9 cellular contexts compared by ENCODE assay signal in the genomic region with DNA sequence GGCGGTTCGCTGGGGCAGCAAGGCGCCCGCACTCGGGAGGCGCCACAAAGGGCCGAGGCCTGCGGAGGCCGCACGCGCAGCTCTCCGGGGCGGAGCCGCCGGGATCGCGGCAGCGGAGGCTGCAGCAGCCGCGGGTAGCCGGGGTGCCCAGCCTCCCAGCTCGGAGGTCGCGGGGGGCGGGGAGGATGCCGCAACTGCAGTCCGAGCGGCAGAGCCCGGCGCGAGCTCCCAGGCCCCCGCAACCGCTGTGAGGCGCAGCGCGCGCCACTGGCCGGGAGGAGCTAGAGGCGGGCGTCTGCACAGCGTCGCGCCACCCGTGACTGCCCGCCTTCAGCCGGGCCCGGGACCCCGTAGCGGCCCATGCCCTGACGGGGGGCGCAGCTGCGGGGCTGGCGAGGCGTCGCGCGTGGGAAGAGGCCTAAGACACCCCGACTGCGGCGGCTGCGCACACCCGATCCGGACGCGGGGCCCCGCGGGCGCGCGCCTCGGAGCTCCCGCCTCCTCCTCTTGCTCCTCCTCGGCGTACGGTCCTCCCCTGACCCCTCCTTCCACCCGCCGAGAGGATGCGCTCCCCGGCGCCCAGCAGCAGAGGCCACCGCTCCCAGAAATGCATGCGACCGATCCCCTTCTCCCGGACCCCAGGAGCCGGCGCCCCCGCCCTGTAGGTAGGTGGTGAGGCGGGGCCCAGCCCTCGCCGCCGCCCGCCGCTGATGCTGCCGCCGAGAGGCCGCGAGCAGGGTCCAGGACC. TPM values are rescaled to one million over a fixed set of nuclear protein-coding genes. Genes with fewer than 3 reads are reported as not detected.
DNase-seq lines count a peak whose midpoint lies in the region; ATAC-seq, FAIRE-seq and TF ChIP-seq lines count a peak whose summit lies in the region.
"Had no signal": no experiment of that assay in that cellular context is flagged by ENCODE, and none has a peak within 500 bp of the region (broad histone marks: within the 10 kb centered on the region; RNA-seq: fewer than 3 reads in every experiment).

A gene with protein sequence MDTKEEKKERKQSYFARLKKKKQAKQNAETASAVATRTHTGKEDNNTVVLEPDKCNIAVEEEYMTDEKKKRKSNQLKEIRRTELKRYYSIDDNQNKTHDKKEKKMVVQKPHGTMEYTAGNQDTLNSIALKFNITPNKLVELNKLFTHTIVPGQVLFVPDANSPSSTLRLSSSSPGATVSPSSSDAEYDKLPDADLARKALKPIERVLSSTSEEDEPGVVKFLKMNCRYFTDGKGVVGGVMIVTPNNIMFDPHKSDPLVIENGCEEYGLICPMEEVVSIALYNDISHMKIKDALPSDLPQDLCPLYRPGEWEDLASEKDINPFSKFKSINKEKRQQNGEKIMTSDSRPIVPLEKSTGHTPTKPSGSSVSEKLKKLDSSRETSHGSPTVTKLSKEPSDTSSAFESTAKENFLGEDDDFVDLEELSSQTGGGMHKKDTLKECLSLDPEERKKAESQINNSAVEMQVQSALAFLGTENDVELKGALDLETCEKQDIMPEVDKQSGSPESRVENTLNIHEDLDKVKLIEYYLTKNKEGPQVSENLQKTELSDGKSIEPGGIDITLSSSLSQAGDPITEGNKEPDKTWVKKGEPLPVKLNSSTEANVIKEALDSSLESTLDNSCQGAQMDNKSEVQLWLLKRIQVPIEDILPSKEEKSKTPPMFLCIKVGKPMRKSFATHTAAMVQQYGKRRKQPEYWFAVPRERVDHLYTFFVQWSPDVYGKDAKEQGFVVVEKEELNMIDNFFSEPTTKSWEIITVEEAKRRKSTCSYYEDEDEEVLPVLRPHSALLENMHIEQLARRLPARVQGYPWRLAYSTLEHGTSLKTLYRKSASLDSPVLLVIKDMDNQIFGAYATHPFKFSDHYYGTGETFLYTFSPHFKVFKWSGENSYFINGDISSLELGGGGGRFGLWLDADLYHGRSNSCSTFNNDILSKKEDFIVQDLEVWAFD (plus strand): TSS at position 558 of the 748 bp plus-strand sequence. CDS start 24,395 bp downstream, outside the sequence.

- H3K79me2 ChIP-seq in HepG2 (ENCODE audit: insufficient read depth, low read length), result peaks cover 26% of the 10 kb centered on the region

- peak within 1 kb of the TSS; percentile 83 for H3K9ac ChIP-seq in HepG2 (ENCODE audit: insufficient read depth, low read depth, low read length)

- TF ChIP-seq POLR2A in GM18526 (IDR thresholded peaks at IDR 0.05; ENCODE audit: extremely low read depth, insufficient read length) (peak; percentile 50), HepG2 (IDR thresholded peaks at IDR 0.05; ENCODE audit: insufficient read depth in 1 of 2, low read depth in 2 of 2, low read length in 2 of 2) (peak; percentile 78 to 81)

- peaks cover 49% of the 10 kb centered on the region for H3K4me1 Mint-ChIP-seq in activated CD4-positive, alpha-beta T cell treated with anti-CD3 and anti-CD28 coated beads, Interleukin-2, amount 10 ng/mL, durations not matched to agents 24 days and 14 days

- H4K20me1 ChIP-seq in HepG2 (ENCODE audit: insufficient read depth, low read length), result no peaks in the 10 kb centered on the region

- H3K27ac ChIP-seq in AG04450 (ENCODE audit: low read depth, low read length) (peak within 1 kb of the TSS; percentile 85), HepG2 (ENCODE audit: extremely low read length, insufficient read depth, low read length) (peak within 1 kb of the TSS; percentile 88)

- peak within 1 kb of the TSS; percentile 93 for H2AFZ ChIP-seq in HepG2 (ENCODE audit: low read length)

- H3K9me3 ChIP-seq in AG04450 (ENCODE audit: control insufficient read depth, insufficient read depth, low read length), result no peaks in the 10 kb centered on the region
- H3K9me3 ChIP-seq in HepG2 (ENCODE audit: low read length), result no peaks in the 10 kb centered on the region

- H3K4me2 ChIP-seq in HepG2 (ENCODE audit: low read depth, low read length), result peak within 1 kb of the TSS; percentile 87

- H3K9me3 Mint-ChIP-seq in activated CD4-positive, alpha-beta T cell treated with anti-CD3 and anti-CD28 coated beads, Interleukin-2, amount 10 ng/mL, durations not matched to agents 24 days and 14 days, result no peaks in the 10 kb centered on the region

- peak within 1 kb of the TSS; percentile 96 for H3K4me3 Mint-ChIP-seq in activated CD4-positive, alpha-beta T cell treated with anti-CD3 and anti-CD28 coated beads, Interleukin-2, amount 10 ng/mL, durations not matched to agents 24 days and 14 days

- no peak for FAIRE-seq in HepG2 (lab: Jason Lieb, UNC)
- FAIRE-seq: TTC549 had no signal

- H3K4me3 ChIP-seq in AG04450 (ENCODE audit: low read depth, low read length) (peak within 1 kb of the TSS; percentile 76), HepG2 (replicated peaks in 1 of 3; ENCODE audit: insufficient read depth in 1 of 3, low read depth in 2 of 3, low read length in 3 of 3) (peak within 1 kb of the TSS; percentile 90 to 97 (median 94))

- H3K36me3 ChIP-seq in HepG2 (replicated peaks in 1 of 2; ENCODE audit: control insufficient read depth in 1 of 2, insufficient read depth in 2 of 2, low read length in 2 of 2), result no peaks in the 10 kb centered on the region

- CTCF ChIA-PET in AG04450 (lab: Charles Lee) (interaction anchor here (0.8 to 14.6 kb wide), 18 partner anchors 9 to 243 kb away, joined by 3 to 196 read pairs (median 6); a partner anchor contains a TSS), HepG2 (lab: Yijun Ruan, JAX; ENCODE audit: low intra/inter-chr PET ratio, low total read pairs) (interaction anchor here (1.4 kb wide), 1 partner anchor 68 kb away, joined by 4 read pairs; no protein-coding TSS in a partner anchor)

- DNase-seq in AG04450 (ENCODE audit: low read depth, low spot score) (no peak), NCI-H345 (lab: John Stamatoyannopoulos, UW) (peak; percentile 86), dedifferentiated amniotic fluid mesenchymal stem cell (ENCODE audit: extremely low spot score) (peak; percentile 47), HepG2 (ENCODE audit: low spot score) (peak; percentile 65)
- DNase-seq in activated CD4-positive, alpha-beta T cell treated with anti-CD3 and anti-CD28 coated beads, Interleukin-2, amount 10 ng/mL, durations not matched to agents 24 days and 14 days, result peak; percentile 95
- DNase-seq in stimulated activated CD4-positive, alpha-beta T cell treated with anti-CD3 and anti-CD28 coated beads, Interleukin-4, amount 100 ng/mL, for 1 hour, result peak; percentile 73

- BruUV-seq in HepG2 (replicated peaks; lab: Mats Ljungman, UMichigan), result no TSS peak

- in situ Hi-C loops in HepG2 (cut with HindIII; ENCODE audit: extremely low pct_ligation_motif_present, low pct_unique_long_range_greater_than_20kb), result loop anchor here (5.0 kb wide), 1 partner anchor 162 kb away; no protein-coding TSS in a partner anchor

- TF ChIP-seq RAD21 in HepG2 (CRISPR knock-in tag; IDR thresholded peaks at IDR 0.05), result peak; percentile 79

- H3K27me3 ChIP-seq in AG04450 (ENCODE audit: control insufficient read depth, insufficient read depth, low read length) (no peaks in the 10 kb centered on the region), HepG2 (ENCODE audit: control insufficient read depth in 1 of 2, insufficient read depth in 2 of 2, low read length in 2 of 2) (no peaks in the 10 kb centered on the region; a peak in 2 of 5 replicates)

- ATAC-seq in HG03066 (IDR thresholded peaks at IDR 0.05; ENCODE audit: low read depth, unreplicated experiment) (peak; percentile 61), HepG2 (peak; percentile 89)

- POLR2A ChIA-PET in AG04450 (lab: Yijun Ruan, JAX) (interaction anchor here (0.6 to 2.5 kb wide), 10 partner anchors 10 to 186 kb away, joined by 3 to 15 read pairs (median 3); no protein-coding TSS in a partner anchor), HepG2 (lab: Yijun Ruan, JAX) (interaction anchor here (0.6 to 4.0 kb wide), 27 partner anchors 9 to 1476 kb away, joined by 3 to 107 read pairs (median 3); a partner anchor contains a TSS)

- peaks cover 16% of the 10 kb centered on the region for H3K36me3 Mint-ChIP-seq in activated CD4-positive, alpha-beta T cell treated with anti-CD3 and anti-CD28 coated beads, Interleukin-2, amount 10 ng/mL, durations not matched to agents 24 days and 14 days (ENCODE audit: low read depth)

- peaks cover 42% of the 10 kb centered on the region for H3K4me1 ChIP-seq in HepG2 (ENCODE audit: insufficient read depth, low read length)

- WGBS in HepG2 (ENCODE audit: low lambda C conversion rate), result 1% methylated on average over 61 of the region's 97 CpGs

- intact Hi-C loops in activated CD4-positive, alpha-beta T cell treated with anti-CD3 and anti-CD28 coated beads, Interleukin-2, amount 10 ng/mL, durations not matched to agents 24 days and 14 days (cut with micrococcal nuclease), result loop anchor here (1.0 to 10.0 kb wide), 6 partner anchors 10 to 1724 kb away; a partner anchor contains a TSS
- intact Hi-C loops in HepG2 (cut with micrococcal nuclease; ENCODE audit: unreplicated experiment), result loop anchor here (1.0 to 5.0 kb wide), 7 partner anchors 30 to 196 kb away; a partner anchor contains a TSS

- TF ChIP-seq CTCF in AG04450 (IDR thresholded peaks at IDR 0.05; ENCODE audit: low read depth, low read length) (no peak), HepG2 (CRISPR knock-in tag; IDR thresholded peaks at IDR 0.05) (peak; percentile 13)

- peak within 1 kb of the TSS; percentile 99 for H3K27ac Mint-ChIP-seq in activated CD4-positive, alpha-beta T cell treated with anti-CD3 and anti-CD28 coated beads, Interleukin-2, amount 10 ng/mL, durations not matched to agents 24 days and 14 days

- no peak for TF ChIP-seq EP300 in HepG2 (IDR thresholded peaks at IDR 0.05; ENCODE audit: low read depth in 2 of 2, low read length in 2 of 2)
- no peak for TF ChIP-seq EP300 in HepG2 (CRISPR knock-in tag; IDR thresholded peaks at IDR 0.05; ENCODE audit: borderline replicate concordance)

- H3K27me3 Mint-ChIP-seq in activated CD4-positive, alpha-beta T cell treated with anti-CD3 and anti-CD28 coated beads, Interleukin-2, amount 10 ng/mL, durations not matched to agents 24 days and 14 days, result no peaks in the 10 kb centered on the region

RNA-seq across cellular contexts. Expression of the gene that starts here (rescaled TPM):
- polyA plus RNA-seq in AG04450 (2011; rRNA removed), result 21.1 and 21.5 TPM in 2 replicates
- 54.3 and 55.6 TPM in 2 replicates for polyA minus RNA-seq in AG04450 (2011; rRNA and poly(A)+ RNA removed)
- total RNA-seq in activated CD4-positive, alpha-beta T cell treated with anti-CD3 and anti-CD28 coated beads, Interleukin-2, amount 10 ng/mL, durations not matched to agents 24 days and 14 days, result 52.5 and 53.7 TPM in 2 replicates
- 13.6 and 24.3 TPM in 2 replicates for total RNA-seq in HepG2 (2016; rRNA removed; fragmentation: Illumina TruSeq; extraction: Trizol)
- 2.1 and 2.2 TPM in 2 replicates for total RNA-seq in HepG2 (2016; cell fraction: cytosol; rRNA removed; fragmentation: Illumina TruSeq; extraction: Trizol; ENCODE audit: low read depth)
- total RNA-seq in HepG2 (2016; cell fraction: insoluble cytoplasmic fraction; rRNA removed; fragmentation: Illumina TruSeq; extraction: Trizol), result 14.1 and 25.5 TPM in 2 replicates
- 5.1 and 5.6 TPM in 2 replicates for total RNA-seq in HepG2 (2016; cell fraction: membrane; rRNA removed; fragmentation: Illumina TruSeq; extraction: Trizol)
- total RNA-seq in HepG2 (2016; cell fraction: nucleus; rRNA removed; fragmentation: Illumina TruSeq; extraction: Trizol), result 15.2 and 17.1 TPM in 2 replicates
- polyA plus RNA-seq in HepG2 (2011; rRNA removed), result 18.7 and 20.8 TPM in 2 replicates
- polyA plus RNA-seq in HepG2 (2011; cell fraction: cytosol; rRNA removed), result 14.9 and 15.1 TPM in 2 replicates
- 10.3 and 11.5 TPM in 2 replicates for polyA plus RNA-seq in HepG2 (2011; cell fraction: nucleus; rRNA removed)
- polyA plus RNA-seq in HepG2 (2012), result 12.9 and 15.2 TPM in 2 replicates
- 0.77 and 0.88 TPM in 2 replicates for polyA plus RNA-seq in HepG2 (2016; cell fraction: cytosol; fragmentation: Illumina TruSeq; extraction: Trizol; ENCODE audit: low read depth)
- 18.7 and 19.3 TPM in 2 replicates for polyA plus RNA-seq in HepG2 (2016; cell fraction: insoluble cytoplasmic fraction; fragmentation: Illumina TruSeq; extraction: Trizol; ENCODE audit: low read depth)
- polyA plus RNA-seq in HepG2 (2016; cell fraction: membrane; fragmentation: Illumina TruSeq; extraction: Trizol; ENCODE audit: low read depth), result 3.2 and 3.7 TPM in 2 replicates
- polyA plus RNA-seq in HepG2 (2016; cell fraction: nucleus; fragmentation: Illumina TruSeq; extraction: Trizol; ENCODE audit: insufficient read depth, low read depth), result 21.0 and 23.4 TPM in 2 replicates
- 42.4 and 115 TPM in 2 replicates for polyA minus RNA-seq in HepG2 (2011; rRNA and poly(A)+ RNA removed; ENCODE audit: low replicate concordance)
- 19.9 and 21.1 TPM in 2 replicates for polyA minus RNA-seq in HepG2 (2011; cell fraction: cytosol; rRNA and poly(A)+ RNA removed)
- polyA minus RNA-seq in HepG2 (2011; cell fraction: nucleus; rRNA and poly(A)+ RNA removed), result 29.4 and 39.5 TPM in 2 replicates
